ENCODE assay signal across 8 cellular contexts in genomic region chr2:241063587-241063986, GRCh38. TPM values are rescaled to one million over a fixed set of nuclear protein-coding genes. Genes with fewer than 3 reads are reported as not detected.
DNase-seq lines count a peak whose midpoint lies in the region; ATAC-seq, FAIRE-seq and TF ChIP-seq lines count a peak whose summit lies in the region.

No MANE protein-coding gene starts in this region.

- H3K36me3 ChIP-seq in bronchial epithelial cell (ENCODE audit: control insufficient read depth, insufficient read depth, low read length) (no peaks in the 10 kb centered on the region), lung (ENCODE audit: control insufficient read depth in 2 of 2, insufficient read depth in 2 of 2, low read length in 2 of 2) (peaks cover 0 to 22% of the 10 kb centered on the region in 2 donors)

- no peaks in the 10 kb centered on the region for H3K9me3 ChIP-seq in lung (ENCODE audit: control insufficient read depth in 2 of 2, insufficient read depth in 1 of 2, low read length in 1 of 2)

- H3K4me3 ChIP-seq in bronchial epithelial cell (ENCODE audit: low read depth, low read length) (peak overlapping the region; percentile 34), lung (no peak overlapping the region)

- no peaks in the 10 kb centered on the region for H3K27me3 ChIP-seq in bronchial epithelial cell (ENCODE audit: control insufficient read depth, insufficient read depth, low read length)
- H3K27me3 ChIP-seq in lung (ENCODE audit: control insufficient read depth, insufficient read depth), result no peaks in the 10 kb centered on the region

- H3K4me1 ChIP-seq in lung (ENCODE audit: control insufficient read depth in 2 of 2, insufficient read depth in 2 of 2, low read length in 2 of 2), result peaks cover 0 to 4% of the 10 kb centered on the region in 2 donors

- WGBS in lung, 2 donors, result 31% methylated on average over 4 to 8 of the region's 8 CpGs

- intact Hi-C loops in Right ventricle myocardium inferior (cut with DNase I), result no loop called here
- intact Hi-C loops in cardiac septum (cut with DNase I), result no loop called here

- ATAC-seq in Right ventricle myocardium inferior (peak; percentile 15), lung (ENCODE audit: insufficient read depth, low FRiP score) (no peak), GM21447 (IDR thresholded peaks at IDR 0.05; ENCODE audit: unreplicated experiment) (no peak), GM21737 (IDR thresholded peaks at IDR 0.05; ENCODE audit: unreplicated experiment) (no peak)

- peak; percentile 39 for DNase-seq in Right ventricle myocardium inferior (ENCODE audit: missing footprints)
- no peak for DNase-seq in cardiac septum (ENCODE audit: low spot score)
- DNase-seq in bronchial epithelial cell (ENCODE audit: low read depth), result no peak
- peak; percentile 28 for DNase-seq in lung (ENCODE audit: low spot score)
- no peak for DNase-seq in NCI-H1436 treated with DMSO at 0.1 percent for 48 hours (lab: John Stamatoyannopoulos, UW)
- DNase-seq in activated CD4-positive, CD25-positive, alpha-beta regulatory T cell (lab: John Stamatoyannopoulos, UW), result no peak

- FAIRE-seq in bronchial epithelial cell (lab: Jason Lieb, UNC), result no peak

- H3K27ac ChIP-seq in lung (ENCODE audit: low read depth in 1 of 2, low read length in 1 of 2), result no peak overlapping the region

- peak; percentile 6 for TF ChIP-seq CTCF in bronchial epithelial cell (IDR thresholded peaks at IDR 0.05; ENCODE audit: insufficient read depth, low read length, severe bottlenecking)
- TF ChIP-seq CTCF in lung (IDR thresholded peaks at IDR 0.05; ENCODE audit: control extremely low read depth, extremely low read depth), result no peak

RNA-seq across cellular contexts. Expression of gene MTERF4, which starts 38.5 kb away (rescaled TPM):
- total RNA-seq in Right ventricle myocardium inferior (23.0 TPM), cardiac septum (21.0 TPM), bronchial epithelial cell (35.5 and 35.7 TPM in 2 replicates), lung (10 to 100 TPM; 24.7 to 50.1 TPM)
- polyA plus RNA-seq in lung, result 10 to 100 TPM; 23.5 to 30.3 TPM

Comparison
In these comparisons a context has a peak if more than half of its experiments do, and no peak if none do; other contexts are left out.
1. DNase-seq: peak in Right ventricle myocardium inferior (single experiment) and lung (single experiment); none in cardiac septum (single experiment), bronchial epithelial cell (single experiment), NCI-H1436 treated with DMSO at 0.1 percent for 48 hours (single experiment) and activated CD4-positive, CD25-positive, alpha-beta regulatory T cell (0 of 4).